1 cellular context compared by ENCODE assay signal in the genomic region with DNA sequence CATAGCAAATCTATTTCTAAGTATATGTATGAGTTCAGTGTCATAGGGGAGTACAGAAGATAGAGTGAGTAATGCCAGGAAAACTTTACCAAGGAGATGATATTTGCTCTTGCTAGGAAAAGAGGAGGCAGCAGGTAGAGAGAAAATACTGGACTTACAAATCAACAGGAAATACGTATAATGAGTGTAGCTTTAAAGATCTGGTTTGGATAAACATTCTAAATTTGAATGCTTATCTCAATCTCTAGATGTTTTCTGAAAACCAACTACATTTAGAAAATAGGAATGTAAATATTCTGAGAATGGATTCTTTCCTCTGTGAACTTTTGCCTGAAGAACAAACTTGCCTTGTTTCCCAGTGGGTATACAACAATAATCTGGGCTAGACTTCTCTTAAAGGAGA.
TF ChIP-seq lines count a peak whose summit lies in the region.

No MANE protein-coding gene starts in this region.

TF ChIP-seq in SK-N-SH treated with all-trans-retinoic acid at 6 μM for 48 hours, 23 proteins besides CTCF, POLR2A, EP300 and RAD21 (continued from another document):
- no peak for TF ChIP-seq TSHZ2 (CRISPR knock-in tag; IDR thresholded peaks at IDR 0.05)
- no peak for TF ChIP-seq PPARA (CRISPR knock-in tag; IDR thresholded peaks at IDR 0.05; ENCODE audit: borderline replicate concordance)
- no peak for TF ChIP-seq CSDC2 (CRISPR knock-in tag; IDR thresholded peaks at IDR 0.05)
- TF ChIP-seq RARB (CRISPR knock-in tag; IDR thresholded peaks at IDR 0.05) = no peak
- TF ChIP-seq ZFP3 (CRISPR knock-in tag; IDR thresholded peaks at IDR 0.05) = no peak
- no peak for TF ChIP-seq ZNF70 (CRISPR knock-in tag; IDR thresholded peaks at IDR 0.05)
- no peak for TF ChIP-seq TCF4 (CRISPR knock-in tag; IDR thresholded peaks at IDR 0.05; ENCODE audit: borderline replicate concordance)
- no peak for TF ChIP-seq CREB5 (CRISPR knock-in tag; IDR thresholded peaks at IDR 0.05; ENCODE audit: low read depth)
- no peak for TF ChIP-seq ZNF8 (CRISPR knock-in tag; IDR thresholded peaks at IDR 0.05)
- no peak for TF ChIP-seq ZC3H10 (CRISPR knock-in tag; IDR thresholded peaks at IDR 0.05)
- TF ChIP-seq GLIS3 (CRISPR knock-in tag; IDR thresholded peaks at IDR 0.05) = no peak
- no peak for TF ChIP-seq ESRRG (CRISPR knock-in tag; IDR thresholded peaks at IDR 0.05)
- TF ChIP-seq ZNF565 (CRISPR knock-in tag; conservative IDR thresholded peaks at IDR 0.05; ENCODE audit: low read depth) = no peak
- TF ChIP-seq CSRNP3 (CRISPR knock-in tag; IDR thresholded peaks at IDR 0.05) = no peak
- TF ChIP-seq, protein P1, sequence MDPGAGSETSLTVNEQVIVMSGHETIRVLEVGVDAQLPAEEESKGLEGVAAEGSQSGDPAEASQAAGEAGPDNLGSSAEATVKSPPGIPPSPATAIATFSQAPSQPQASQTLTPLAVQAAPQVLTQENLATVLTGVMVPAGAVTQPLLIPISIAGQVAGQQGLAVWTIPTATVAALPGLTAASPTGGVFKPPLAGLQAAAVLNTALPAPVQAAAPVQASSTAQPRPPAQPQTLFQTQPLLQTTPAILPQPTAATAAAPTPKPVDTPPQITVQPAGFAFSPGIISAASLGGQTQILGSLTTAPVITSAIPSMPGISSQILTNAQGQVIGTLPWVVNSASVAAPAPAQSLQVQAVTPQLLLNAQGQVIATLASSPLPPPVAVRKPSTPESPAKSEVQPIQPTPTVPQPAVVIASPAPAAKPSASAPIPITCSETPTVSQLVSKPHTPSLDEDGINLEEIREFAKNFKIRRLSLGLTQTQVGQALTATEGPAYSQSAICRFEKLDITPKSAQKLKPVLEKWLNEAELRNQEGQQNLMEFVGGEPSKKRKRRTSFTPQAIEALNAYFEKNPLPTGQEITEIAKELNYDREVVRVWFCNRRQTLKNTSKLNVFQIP (CRISPR knock-in tag; IDR thresholded peaks at IDR 0.05; ENCODE audit: borderline replicate concordance, low read depth) = no peak
- TF ChIP-seq PATZ1 (CRISPR knock-in tag; IDR thresholded peaks at IDR 0.05; ENCODE audit: borderline replicate concordance) = no peak
TF ChIP-seq in SK-N-SH treated with all-trans-retinoic acid at 6 μM for 48 hours: peak in this region for 0.
